8 cellular contexts compared by ENCODE assay signal in genomic region chr17:8288336-8289102, GRCh38. TPM values are rescaled to one million over a fixed set of nuclear protein-coding genes. Genes with fewer than 3 reads are reported as not detected.
DNase-seq lines count a peak whose midpoint lies in the region; ATAC-seq, FAIRE-seq and TF ChIP-seq lines count a peak whose summit lies in the region.

TSS of gene RANGRF (plus strand) at chr17:8288670. CDS start at chr17:8288789, 119 bp downstream.

- H3K4me1 Mint-ChIP-seq in WTC11: peaks cover 28% of the 10 kb centered on the region
- H3K4me1 Mint-ChIP-seq in immature natural killer cell: peaks cover 39 to 49% of the 10 kb centered on the region in 2 donors

- no peaks in the 10 kb centered on the region for H3K36me3 ChIP-seq in bronchial epithelial cell (ENCODE audit: control insufficient read depth, insufficient read depth, low read length)

- H3K9me3 Mint-ChIP-seq in WTC11: no peaks in the 10 kb centered on the region
- no peaks in the 10 kb centered on the region for H3K9me3 Mint-ChIP-seq in immature natural killer cell

- TF ChIP-seq POLR2A in GM18505 (IDR thresholded peaks at IDR 0.05; ENCODE audit: borderline replicate concordance, extremely low read depth, insufficient read depth, insufficient read length): peak; percentile 80

- H3K4me3 Mint-ChIP-seq in WTC11 (peak within 1 kb of the TSS; percentile 92), immature natural killer cell (peak within 1 kb of the TSS; percentile 93 to 98 (median 97))

- CTCF ChIA-PET in WTC11 (lab: Charles Lee): interaction anchor here (0.7 to 1.4 kb wide), 7 partner anchors 11 to 142 kb away, joined by 3 to 9 read pairs (median 4); partner anchors contain the start of gene CTC1

- no peak for FAIRE-seq in bronchial epithelial cell (lab: Jason Lieb, UNC)

- no peaks in the 10 kb centered on the region for H3K27me3 ChIP-seq in bronchial epithelial cell (ENCODE audit: control insufficient read depth, insufficient read depth, low read length)

- peak within 1 kb of the TSS; percentile 92 for H3K27ac Mint-ChIP-seq in WTC11
- peak within 1 kb of the TSS; percentile 93 to 99 (median 98) for H3K27ac Mint-ChIP-seq in immature natural killer cell

- POLR2A ChIA-PET in WTC11 (lab: Charles Lee): interaction anchor here (1.0 to 2.2 kb wide), 2 partner anchors 40 to 62 kb away, joined by 4 to 12 read pairs; partner anchors contain the start of genes CTC1 and PFAS

- peak; percentile 71 for ATAC-seq in GM18505 (IDR thresholded peaks at IDR 0.05; ENCODE audit: unreplicated experiment)
- ATAC-seq in HG03064 (IDR thresholded peaks at IDR 0.05; ENCODE audit: low read depth, unreplicated experiment): peak; percentile 75
- peak; percentile 90 for ATAC-seq in WTC11

- peak within 1 kb of the TSS; percentile 56 for H3K4me3 ChIP-seq in bronchial epithelial cell (ENCODE audit: low read depth, low read length)

- H3K27me3 Mint-ChIP-seq in WTC11 (ENCODE audit: low read depth) (no peaks in the 10 kb centered on the region; the same call in 1 of the 2 replicates), immature natural killer cell (ENCODE audit: low read depth in 3 of 3) (peaks cover 2 to 4% (median 2%) of the 10 kb centered on the region in 3 donors)

- DNase-seq in NCI-H2171 treated with DMSO at 0.1 percent for 48 hours (lab: John Stamatoyannopoulos, UW) (peak; percentile 84), WTC11 (ENCODE audit: low spot score) (peak; percentile 90), bronchial epithelial cell (ENCODE audit: low read depth) (peak; percentile 68), immature natural killer cell (peak; percentile 79 to 80 (median 80)), smooth muscle cell of the brain vasculature (ENCODE audit: low read depth, low spot score) (peak; percentile 65)

- TF ChIP-seq CTCF in 22Rv1 (IDR thresholded peaks at IDR 0.05): no peak
- no peak for TF ChIP-seq CTCF in WTC11 (IDR thresholded peaks at IDR 0.05)
- no peak for TF ChIP-seq CTCF in bronchial epithelial cell (IDR thresholded peaks at IDR 0.05; ENCODE audit: insufficient read depth, low read length, severe bottlenecking)

- peak within 1 kb of the TSS; percentile 86 for H3K27ac ChIP-seq in 22Rv1

- H3K36me3 Mint-ChIP-seq in WTC11 (no peaks in the 10 kb centered on the region; the same call in 1 of the 2 replicates), immature natural killer cell (peaks cover 0 to 4% (median 4%) of the 10 kb centered on the region in 3 donors)

TF ChIP-seq in WTC11, 78 proteins besides CTCF, POLR2A, EP300 and RAD21 (continues in another document):
- TF ChIP-seq ZNF219 (CRISPR knock-in tag; IDR thresholded peaks at IDR 0.05; ENCODE audit: borderline replicate concordance): no peak
- TF ChIP-seq SMAD3 (CRISPR knock-in tag; IDR thresholded peaks at IDR 0.05; ENCODE audit: borderline replicate concordance): 0 out of 2 replicates have a peak, but pooled peaks have one; percentile 30
- TF ChIP-seq HMGXB4 (CRISPR knock-in tag; IDR thresholded peaks at IDR 0.05): 0 out of 2 replicates have a peak, but pooled peaks have one; percentile 61
- peak; percentile 72 for TF ChIP-seq ZNF423 (CRISPR knock-in tag; IDR thresholded peaks at IDR 0.05)
- TF ChIP-seq MAX (CRISPR knock-in tag; IDR thresholded peaks at IDR 0.05): peak; percentile 31; the same call in 1 of the 2 replicates
- no peak for TF ChIP-seq ZNF671 (CRISPR knock-in tag; IDR thresholded peaks at IDR 0.05)
- TF ChIP-seq PRRX2 (CRISPR knock-in tag; IDR thresholded peaks at IDR 0.05): no peak
- peak; percentile 70; the same call in 1 of the 2 replicates for TF ChIP-seq ZBTB43 (CRISPR knock-in tag; IDR thresholded peaks at IDR 0.05)
- TF ChIP-seq E2F5 (CRISPR knock-in tag; IDR thresholded peaks at IDR 0.05): 0 out of 2 replicates have a peak, but pooled peaks have one; percentile 29
- TF ChIP-seq USF2 (CRISPR knock-in tag; IDR thresholded peaks at IDR 0.05): peak; percentile 90
- TF ChIP-seq PREB (CRISPR knock-in tag; IDR thresholded peaks at IDR 0.05; ENCODE audit: borderline replicate concordance): no peak
- no peak for TF ChIP-seq NFE2L1 (CRISPR knock-in tag; IDR thresholded peaks at IDR 0.05)
- TF ChIP-seq MLX (CRISPR knock-in tag; IDR thresholded peaks at IDR 0.05): no peak
- peak; percentile 72; the same call in 1 of the 2 replicates for TF ChIP-seq ETV6 (CRISPR knock-in tag; IDR thresholded peaks at IDR 0.05)
- TF ChIP-seq SP1 (CRISPR knock-in tag; conservative IDR thresholded peaks at IDR 0.05): peak; percentile 54
- 0 out of 2 replicates have a peak, but pooled peaks have one; percentile 59 for TF ChIP-seq E2F1 (CRISPR knock-in tag; IDR thresholded peaks at IDR 0.05)
- TF ChIP-seq GABPB1 (CRISPR knock-in tag; IDR thresholded peaks at IDR 0.05): no peak
- TF ChIP-seq ZMAT4 (CRISPR knock-in tag; IDR thresholded peaks at IDR 0.05): no peak

RNA-seq across cellular contexts. Expression of gene RANGRF, which starts in this region (rescaled TPM):
- total RNA-seq in WTC11 (2021): 32.7 to 36.8 TPM (median 34.6 TPM) in 3 replicates
- 11.1 and 11.8 TPM in 2 replicates for total RNA-seq in bronchial epithelial cell
- 10 to 100 TPM; 94.7 to 99.7 (median 99.1) TPM for polyA plus RNA-seq in immature natural killer cell

Comparison
In these comparisons a context has a peak if more than half of its experiments do, and no peak if none do; other contexts are left out.
1. Peak in every context shown above with its lines: DNase-seq, ATAC-seq, H3K4me3 ChIP-seq and H3K27ac ChIP-seq.